In genomic region chr20:8647868-8648495, GRCh38 we compare ENCODE assay signal across 19 cellular contexts.
A peak's percentile ranks its signal among the peaks of the same experiment; 100 is the strongest.
DNase-seq lines count a peak whose midpoint lies in the region; ATAC-seq and TF ChIP-seq lines count a peak whose summit lies in the region.
"Had no signal": no experiment of that assay in that cellular context is flagged by ENCODE, and none has a peak within 500 bp of the region (broad histone marks: within the 10 kb centered on the region; RNA-seq: fewer than 3 reads in every experiment).

No MANE protein-coding gene starts in this region.

- peaks cover 3% of the 10 kb centered on the region for H3K9me3 Mint-ChIP-seq in nephron
- H3K9me3 Mint-ChIP-seq: stimulated activated naive CD8-positive, alpha-beta T cell treated with anti-CD3 and anti-CD28 coated beads, Interleukin-15, Interleukin-2, amounts not matched to agents 100 ng/mL and 50 ng/mL, for 24 hours had no signal

- peaks cover 54% of the 10 kb centered on the region for H3K36me3 Mint-ChIP-seq in nephron (ENCODE audit: low read depth)

- ATAC-seq in Right ventricle myocardium inferior (peak; percentile 97), SK-N-SH treated with all-trans-retinoic acid at 6 μM for 48 hours (no peak), GM21737 (IDR thresholded peaks at IDR 0.05; ENCODE audit: unreplicated experiment) (no peak), HG03095 (IDR thresholded peaks at IDR 0.05; ENCODE audit: unreplicated experiment) (no peak)
- ATAC-seq: esophagus mucosa had no signal

- 47 to 68% (median 61%) methylated on average over 4 to 6 of the region's 6 CpGs for WGBS in adrenal gland, 4 donors

- no peak overlapping the region for H3K27ac ChIP-seq in adrenal gland
- H3K27ac ChIP-seq: KMS-11, neutrophil, WERI-Rb-1 had no signal

- H3K27ac Mint-ChIP-seq in nephron = peak overlapping the region; percentile 81 to 90 (median 86)
- H3K27ac Mint-ChIP-seq: dendritic cell treated with granulocyte-macrophage colony-stimulating factor and Interleukin-4, amounts not matched to agents 40 ng/mL and 50 ng/mL, for 4 days; stimulated activated naive CD8-positive, alpha-beta T cell treated with anti-CD3 and anti-CD28 coated beads, Interleukin-15, Interleukin-2, amounts not matched to agents 100 ng/mL and 50 ng/mL, for 24 hours had no signal

- peak; percentile 64 for DNase-seq in Right ventricle myocardium inferior (ENCODE audit: missing footprints)
- no peak for DNase-seq in cardiac septum (ENCODE audit: low spot score)
- DNase-seq in fibroblast of pulmonary artery (ENCODE audit: low read depth) = peak; percentile 92
- DNase-seq in adrenal gland = no peak
- DNase-seq: 8988T, NCI-H187, NCI-H510A, small intestine, WERI-Rb-1 had no signal

- H3K4me3 ChIP-seq in fibroblast of pulmonary artery (replicated peaks; ENCODE audit: low read depth, low read length) (no peak overlapping the region), adrenal gland (no peak overlapping the region)
- H3K4me3 ChIP-seq: lung had no signal

- peaks cover 0 to 6% of the 10 kb centered on the region in 2 donors for H3K4me1 ChIP-seq in adrenal gland (replicated peaks in 1 of 2)

- no peaks in the 10 kb centered on the region for H3K9me3 ChIP-seq in adrenal gland (replicated peaks in 1 of 3)
- H3K9me3 ChIP-seq: neutrophil had no signal

- H3K4me3 Mint-ChIP-seq in nephron = no peak overlapping the region
- H3K4me3 Mint-ChIP-seq: dendritic cell treated with granulocyte-macrophage colony-stimulating factor and Interleukin-4, amounts not matched to agents 40 ng/mL and 50 ng/mL, for 4 days; stimulated activated naive CD8-positive, alpha-beta T cell treated with anti-CD3 and anti-CD28 coated beads, Interleukin-15, Interleukin-2, amounts not matched to agents 100 ng/mL and 50 ng/mL, for 24 hours had no signal

- H3K4me1 Mint-ChIP-seq in nephron = peaks cover 31% of the 10 kb centered on the region

- no peaks in the 10 kb centered on the region for H3K27me3 ChIP-seq in adrenal gland
- H3K27me3 ChIP-seq: neutrophil had no signal

- H3K36me3 ChIP-seq in adrenal gland (replicated peaks in 1 of 2) = no peaks in the 10 kb centered on the region
- H3K36me3 ChIP-seq: neutrophil, WERI-Rb-1 had no signal

- TF ChIP-seq CTCF in fibroblast of pulmonary artery (IDR thresholded peaks at IDR 0.05; ENCODE audit: low read length, missing control alignments) = no peak
- TF ChIP-seq CTCF in nephron (IDR thresholded peaks at IDR 0.05; ENCODE audit: unreplicated experiment in 3 of 3) = no peak
- no peak for TF ChIP-seq CTCF in adrenal gland (IDR thresholded peaks at IDR 0.05)

- intact Hi-C loops in Right ventricle myocardium inferior (cut with DNase I) (no loop called here), cardiac septum (cut with DNase I) (loop anchor here (5.0 kb wide), 1 partner anchor 101 kb away; no protein-coding TSS in a partner anchor), adrenal gland (cut with DNase I) (no loop called here)

- H3K27me3 Mint-ChIP-seq in nephron (ENCODE audit: low read depth) = no peaks in the 10 kb centered on the region
- H3K27me3 Mint-ChIP-seq: dendritic cell treated with granulocyte-macrophage colony-stimulating factor and Interleukin-4, amounts not matched to agents 40 ng/mL and 50 ng/mL, for 4 days; stimulated activated naive CD8-positive, alpha-beta T cell treated with anti-CD3 and anti-CD28 coated beads, Interleukin-15, Interleukin-2, amounts not matched to agents 100 ng/mL and 50 ng/mL, for 24 hours had no signal

- TF ChIP-seq POLR2A in adrenal gland (IDR thresholded peaks at IDR 0.05) = no peak

TF ChIP-seq in SK-N-SH treated with all-trans-retinoic acid at 6 μM for 48 hours, 23 proteins besides CTCF, POLR2A, EP300 and RAD21:
- TF ChIP-seq, protein P1, sequence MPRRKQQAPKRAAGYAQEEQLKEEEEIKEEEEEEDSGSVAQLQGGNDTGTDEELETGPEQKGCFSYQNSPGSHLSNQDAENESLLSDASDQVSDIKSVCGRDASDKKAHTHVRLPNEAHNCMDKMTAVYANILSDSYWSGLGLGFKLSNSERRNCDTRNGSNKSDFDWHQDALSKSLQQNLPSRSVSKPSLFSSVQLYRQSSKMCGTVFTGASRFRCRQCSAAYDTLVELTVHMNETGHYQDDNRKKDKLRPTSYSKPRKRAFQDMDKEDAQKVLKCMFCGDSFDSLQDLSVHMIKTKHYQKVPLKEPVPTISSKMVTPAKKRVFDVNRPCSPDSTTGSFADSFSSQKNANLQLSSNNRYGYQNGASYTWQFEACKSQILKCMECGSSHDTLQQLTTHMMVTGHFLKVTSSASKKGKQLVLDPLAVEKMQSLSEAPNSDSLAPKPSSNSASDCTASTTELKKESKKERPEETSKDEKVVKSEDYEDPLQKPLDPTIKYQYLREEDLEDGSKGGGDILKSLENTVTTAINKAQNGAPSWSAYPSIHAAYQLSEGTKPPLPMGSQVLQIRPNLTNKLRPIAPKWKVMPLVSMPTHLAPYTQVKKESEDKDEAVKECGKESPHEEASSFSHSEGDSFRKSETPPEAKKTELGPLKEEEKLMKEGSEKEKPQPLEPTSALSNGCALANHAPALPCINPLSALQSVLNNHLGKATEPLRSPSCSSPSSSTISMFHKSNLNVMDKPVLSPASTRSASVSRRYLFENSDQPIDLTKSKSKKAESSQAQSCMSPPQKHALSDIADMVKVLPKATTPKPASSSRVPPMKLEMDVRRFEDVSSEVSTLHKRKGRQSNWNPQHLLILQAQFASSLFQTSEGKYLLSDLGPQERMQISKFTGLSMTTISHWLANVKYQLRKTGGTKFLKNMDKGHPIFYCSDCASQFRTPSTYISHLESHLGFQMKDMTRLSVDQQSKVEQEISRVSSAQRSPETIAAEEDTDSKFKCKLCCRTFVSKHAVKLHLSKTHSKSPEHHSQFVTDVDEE (CRISPR knock-in tag; IDR thresholded peaks at IDR 0.05) = no peak
- TF ChIP-seq ZNF70 (CRISPR knock-in tag; IDR thresholded peaks at IDR 0.05) (no peak), ESRRG (CRISPR knock-in tag; IDR thresholded peaks at IDR 0.05) (no peak)

Comparison
In these comparisons a context has a peak if more than half of its experiments do, and no peak if none do; other contexts are left out.
1. DNase-seq: peak in Right ventricle myocardium inferior (single experiment) and fibroblast of pulmonary artery (single experiment); none in cardiac septum (single experiment) and adrenal gland (0 of 7).